Comparison of ENCODE assay signal across 11 cellular contexts in genomic region chr1:159829822-159830455, GRCh38. TPM values are rescaled to one million over a fixed set of nuclear protein-coding genes. Genes with fewer than 3 reads are reported as not detected.
DNase-seq lines count a peak whose midpoint lies in the region; ATAC-seq, FAIRE-seq and TF ChIP-seq lines count a peak whose summit lies in the region.
"Had no signal": no experiment of that assay in that cellular context is flagged by ENCODE, and none has a peak within 500 bp of the region (broad histone marks: within the 10 kb centered on the region; RNA-seq: fewer than 3 reads in every experiment).

No MANE protein-coding gene starts in this region.

- FAIRE-seq in bronchial epithelial cell (lab: Jason Lieb, UNC) = no peak

- POLR2A ChIA-PET in activated CD4-positive, alpha-beta T cell treated with anti-CD3 and anti-CD28 coated beads for 36 hours (lab: Charles Lee) = no interaction called here

- H3K27ac ChIP-seq in hepatocyte = no peak overlapping the region
- H3K27ac ChIP-seq in thoracic aorta = peak overlapping the region in 1 of 2 donors; percentile 39

- H4K20me1 ChIP-seq in hepatocyte (ENCODE audit: insufficient read depth, poor library complexity, severe bottlenecking) = no peaks in the 10 kb centered on the region

- H3K9me3 Mint-ChIP-seq in activated CD4-positive, alpha-beta T cell treated with anti-CD3 and anti-CD28 coated beads for 36 hours (ENCODE audit: low read depth) = peaks cover 2% of the 10 kb centered on the region

- H3K27me3 ChIP-seq in bronchial epithelial cell (ENCODE audit: control insufficient read depth, insufficient read depth, low read length) = no peaks in the 10 kb centered on the region
- H3K27me3 ChIP-seq in hepatocyte = no peaks in the 10 kb centered on the region
- no peaks in the 10 kb centered on the region for H3K27me3 ChIP-seq in thoracic aorta (replicated peaks; ENCODE audit: insufficient read depth)

- intact Hi-C loops in activated CD4-positive, alpha-beta T cell treated with anti-CD3 and anti-CD28 coated beads for 36 hours (cut with DNase I, micrococcal nuclease) = loop anchor here in 1 of 2 experiments (5.0 kb wide), 1 partner anchor 48 kb away; the partner anchor contains the start of gene DUSP23

- TF ChIP-seq CTCF in bronchial epithelial cell (IDR thresholded peaks at IDR 0.05; ENCODE audit: insufficient read depth, low read length, severe bottlenecking) (no peak), hepatocyte (IDR thresholded peaks at IDR 0.05; ENCODE audit: poor library complexity) (no peak), thoracic aorta (IDR thresholded peaks at IDR 0.05) (no peak)

- no peak for ATAC-seq in thoracic aorta (ENCODE audit: insufficient number of reproducible peaks, low FRiP score, low read depth)
- no peak for ATAC-seq in T-helper 17 cell
- no peak for ATAC-seq in activated CD4-positive, alpha-beta T cell treated with anti-CD3 and anti-CD28 coated beads for 36 hours

- CTCF ChIA-PET in activated CD4-positive, alpha-beta T cell treated with anti-CD3 and anti-CD28 coated beads for 36 hours (lab: Charles Lee) = interaction anchor here (0.5 to 1.7 kb wide), 5 partner anchors 13 to 414 kb away, joined by 3 to 5 read pairs (median 3); no protein-coding TSS in a partner anchor

- H3K4me1 Mint-ChIP-seq in T-helper 17 cell = peaks cover 44% of the 10 kb centered on the region
- peaks cover 39% of the 10 kb centered on the region for H3K4me1 Mint-ChIP-seq in activated CD4-positive, alpha-beta T cell treated with anti-CD3 and anti-CD28 coated beads for 36 hours

- DNase-seq in LHCN-M2 (ENCODE audit: low read depth) = peak; percentile 87
- DNase-seq in bronchial epithelial cell (ENCODE audit: low read depth) = peak; percentile 19
- DNase-seq in hepatocyte (ENCODE audit: low spot score) = peak; percentile 28
- no peak for DNase-seq in thoracic aorta (ENCODE audit: low spot score)
- no peak for DNase-seq in activated CD4-positive, alpha-beta T cell treated with anti-CD3 and anti-CD28 coated beads for 4 hours
- DNase-seq in T-helper 17 cell = no peak
- DNase-seq in activated CD4-positive, alpha-beta T cell treated with anti-CD3 and anti-CD28 coated beads for 36 hours = no peak
- DNase-seq: naive B cell had no signal

- H3K9me3 ChIP-seq in hepatocyte (ENCODE audit: low read depth) (no peaks in the 10 kb centered on the region), thoracic aorta (no peaks in the 10 kb centered on the region), T-helper 17 cell (ENCODE audit: control insufficient read depth, low read length, poor library complexity, severe bottlenecking) (no peaks in the 10 kb centered on the region)

- H3K4me3 ChIP-seq in bronchial epithelial cell (ENCODE audit: low read depth, low read length) (no peak overlapping the region), hepatocyte (no peak overlapping the region), thoracic aorta (peak overlapping the region; percentile 1)

- no peak overlapping the region for H3K27ac Mint-ChIP-seq in T-helper 17 cell
- no peak overlapping the region for H3K27ac Mint-ChIP-seq in activated CD4-positive, alpha-beta T cell treated with anti-CD3 and anti-CD28 coated beads for 36 hours

- no peak overlapping the region for H2AFZ ChIP-seq in hepatocyte

- H3K4me2 ChIP-seq in hepatocyte = no peak overlapping the region

- H3K4me1 ChIP-seq in hepatocyte (ENCODE audit: insufficient read depth) (no peaks in the 10 kb centered on the region), thoracic aorta (ENCODE audit: control insufficient read depth in 1 of 2, low read depth in 2 of 2) (peaks cover 3 to 10% of the 10 kb centered on the region in 2 donors)

- H3K27me3 Mint-ChIP-seq in T-helper 17 cell = peaks cover 8% of the 10 kb centered on the region
- no peaks in the 10 kb centered on the region for H3K27me3 Mint-ChIP-seq in activated CD4-positive, alpha-beta T cell treated with anti-CD3 and anti-CD28 coated beads for 36 hours

- H3K36me3 Mint-ChIP-seq in T-helper 17 cell (ENCODE audit: low read depth) = no peaks in the 10 kb centered on the region
- no peaks in the 10 kb centered on the region for H3K36me3 Mint-ChIP-seq in activated CD4-positive, alpha-beta T cell treated with anti-CD3 and anti-CD28 coated beads for 36 hours (ENCODE audit: low read depth)

- H3K36me3 ChIP-seq in bronchial epithelial cell (ENCODE audit: control insufficient read depth, insufficient read depth, low read length) (no peaks in the 10 kb centered on the region), hepatocyte (replicated peaks; ENCODE audit: insufficient read depth, low read depth) (no peaks in the 10 kb centered on the region), thoracic aorta (no peaks in the 10 kb centered on the region)

- H3K4me3 Mint-ChIP-seq in T-helper 17 cell = no peak overlapping the region
- H3K4me3 Mint-ChIP-seq in activated CD4-positive, alpha-beta T cell treated with anti-CD3 and anti-CD28 coated beads for 36 hours = no peak overlapping the region

- H3K79me2 ChIP-seq in hepatocyte = no peaks in the 10 kb centered on the region

- 83% methylated on average over 18 of the region's 18 CpGs for WGBS in hepatocyte (ENCODE audit: low lambda C conversion rate, missing lambda C conversion rate)

- H3K9me2 ChIP-seq in hepatocyte (replicated peaks; ENCODE audit: insufficient read depth) = no peaks in the 10 kb centered on the region

RNA-seq across cellular contexts. Expression of gene SLAMF8, which starts 3.3 kb away (rescaled TPM):
- total RNA-seq in LHCN-M2 (2014; rRNA removed) = not detected in 2 replicates
- 0.15 TPM for polyA plus RNA-seq in LHCN-M2 (2012)
- not detected in 2 replicates for total RNA-seq in bronchial epithelial cell
- total RNA-seq in hepatocyte = 0.52 and 0.57 TPM in 2 replicates
- 0.47 and 0.74 TPM in 2 replicates for polyA plus RNA-seq in hepatocyte
- 1 to 10 TPM; 5.6 to 9.9 TPM for total RNA-seq in thoracic aorta
- total RNA-seq in T-helper 17 cell = under 1 TPM in 1 of 2 donors, not detected in 1; 0.44 TPM
- under 1 TPM; 0.39 to 0.70 TPM for total RNA-seq in activated CD4-positive, alpha-beta T cell treated with anti-CD3 and anti-CD28 coated beads for 36 hours
- total RNA-seq: HT-29 had no signal

RNA-seq across cellular contexts. Expression of gene FCRL6, which starts 27.8 kb away (rescaled TPM):
- total RNA-seq in LHCN-M2 (2014; rRNA removed) (not detected in 2 replicates), bronchial epithelial cell (0.13 TPM in 1 of 2 replicates, not detected in the other), hepatocyte (not detected in 2 replicates), thoracic aorta (not detected), T-helper 17 cell (under 1 TPM; 0.27 to 0.81 TPM)
- polyA plus RNA-seq in LHCN-M2 (2012) = not detected
- polyA plus RNA-seq in hepatocyte = not detected in 2 replicates
- not detected for total RNA-seq in activated CD4-positive, alpha-beta T cell treated with anti-CD3 and anti-CD28 coated beads for 36 hours
- total RNA-seq: activated naive CD4-positive, alpha-beta T cell treated with anti-CD3 and anti-CD28 coated beads, Interleukin-2, amount 50 U/mL, for 72 hours; HT-29 had no signal

RNA-seq across cellular contexts. Expression of gene VSIG8, which starts 32.5 kb away (rescaled TPM):
- total RNA-seq in LHCN-M2 (2014; rRNA removed) = not detected in 2 replicates
- polyA plus RNA-seq in LHCN-M2 (2012) = not detected
- total RNA-seq in bronchial epithelial cell = not detected in 2 replicates
- total RNA-seq in hepatocyte = 0.33 TPM in 1 of 2 replicates, not detected in the other
- 0.13 and 0.38 TPM in 2 replicates for polyA plus RNA-seq in hepatocyte
- not detected for total RNA-seq in thoracic aorta
- not detected for total RNA-seq in T-helper 17 cell
- total RNA-seq in activated CD4-positive, alpha-beta T cell treated with anti-CD3 and anti-CD28 coated beads for 36 hours = under 1 TPM in 1 of 2 experiments, not detected in 1; 0.11 TPM
- total RNA-seq: T-helper 1 cell treated with Interleukin-12 subunit alpha and Interleukin-12 subunit beta and Interleukin-4 antibody, amounts not matched to agents 30 ng/mL and 1 ng/mL, for 36 hours had no signal

RNA-seq across cellular contexts. Expression of gene DUSP23, which starts 49.2 kb away (rescaled TPM):
- total RNA-seq in LHCN-M2 (2014; rRNA removed) (38.4 and 57.5 TPM in 2 replicates), bronchial epithelial cell (53.5 and 72.7 TPM in 2 replicates), hepatocyte (17.2 and 22.8 TPM in 2 replicates), thoracic aorta (100 to 1,000 TPM in 1 of 2 donors, 10 to 100 TPM in 1; 48.6 to 111 TPM), T-helper 17 cell (10 to 100 TPM in 1 of 2 donors, 1 to 10 TPM in 1; 7.9 to 12.0 TPM)
- 80.3 TPM for polyA plus RNA-seq in LHCN-M2 (2012)
- 39.5 and 44.6 TPM in 2 replicates for polyA plus RNA-seq in hepatocyte
- 10 to 100 TPM; 23.9 to 26.8 TPM for total RNA-seq in activated CD4-positive, alpha-beta T cell treated with anti-CD3 and anti-CD28 coated beads for 36 hours

Comparison
In these comparisons a context has a peak if more than half of its experiments do, and no peak if none do; other contexts are left out.
1. DNase-seq: peak in LHCN-M2 (single experiment), bronchial epithelial cell (single experiment) and hepatocyte (single experiment); none in thoracic aorta (single experiment), activated CD4-positive, alpha-beta T cell treated with anti-CD3 and anti-CD28 coated beads for 4 hours (0 of 2), T-helper 17 cell (0 of 3) and activated CD4-positive, alpha-beta T cell treated with anti-CD3 and anti-CD28 coated beads for 36 hours (single experiment).